In the genomic region with DNA sequence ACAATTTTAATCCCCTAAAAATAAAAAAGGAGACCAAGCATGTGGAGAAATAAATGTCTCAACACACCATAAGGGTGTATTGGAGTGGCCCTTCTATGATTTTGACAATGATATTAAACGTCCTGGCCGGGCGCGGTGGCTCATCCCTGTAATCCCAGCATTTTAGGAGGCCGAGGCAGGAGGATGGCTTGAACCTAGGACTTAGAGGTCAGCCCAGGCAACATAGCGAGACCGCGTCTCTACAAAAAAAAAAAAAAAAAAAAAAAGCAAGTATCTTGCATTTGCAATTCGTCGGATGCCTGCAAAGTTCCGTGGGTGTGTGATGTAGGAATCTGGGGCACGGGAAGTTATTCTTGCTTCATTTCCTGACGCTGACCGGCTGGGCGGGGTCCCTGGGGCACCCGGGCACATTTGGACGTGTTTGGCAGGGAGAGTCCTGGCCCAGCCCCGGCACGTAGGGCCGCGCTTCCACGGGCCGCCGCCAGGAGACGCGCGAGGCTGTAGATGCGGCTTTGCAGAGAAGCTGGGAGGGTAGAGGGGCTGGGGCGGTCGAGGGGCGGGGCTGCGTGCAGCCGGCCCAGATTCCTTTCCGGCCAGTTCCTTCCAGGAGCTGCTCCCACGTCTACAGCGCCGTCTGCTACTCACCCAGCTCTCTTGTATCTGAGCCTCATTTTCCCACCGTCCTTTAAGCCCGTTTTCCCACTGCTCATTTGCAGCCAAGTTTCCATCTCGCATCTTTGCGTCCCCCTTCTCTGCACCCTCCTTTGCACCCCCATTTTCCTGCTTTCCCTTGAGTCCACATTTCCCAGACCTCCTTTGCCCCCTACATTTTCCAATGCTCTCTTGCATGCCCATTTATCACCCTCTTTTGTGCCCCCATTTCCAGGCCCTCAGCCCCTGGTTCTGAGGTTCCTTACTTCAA, we compare ENCODE assay signal across 1 cellular context.
TF ChIP-seq lines count a peak whose summit lies in the region.

No MANE protein-coding gene starts in this region.

TF ChIP-seq in liver, 16 proteins besides CTCF, POLR2A, EP300 and RAD21 (continued from another document):
- TF ChIP-seq ZBTB33 (IDR thresholded peaks at IDR 0.05) (no peak), FOXA1 (IDR thresholded peaks at IDR 0.05) (no peak), JUND (IDR thresholded peaks at IDR 0.05) (no peak)
